Comparison of ENCODE assay signal across 1 cellular context in genomic region chr9:4425358-4426045, GRCh38.
TF ChIP-seq lines count a peak whose summit lies in the region.

No MANE protein-coding gene starts in this region.

TF ChIP-seq in endothelial cell of umbilical vein, 7 proteins besides CTCF, POLR2A, EP300 and RAD21 (continued from another document):
- peak; percentile 2 for TF ChIP-seq JUN (IDR thresholded peaks at IDR 0.05; ENCODE audit: borderline replicate concordance, insufficient read depth, insufficient read length, low read depth)
- no peak for TF ChIP-seq MAX (IDR thresholded peaks at IDR 0.05; ENCODE audit: insufficient read depth, insufficient read length)
- no peak for TF ChIP-seq MYC (IDR thresholded peaks at IDR 0.05; ENCODE audit: low read depth, low read length)
- no peak for TF ChIP-seq POLR2AphosphoS5 (IDR thresholded peaks at IDR 0.05; ENCODE audit: insufficient read depth, low read depth, low read length)
TF ChIP-seq in endothelial cell of umbilical vein: peak in this region for 1.
